ENCODE assay signal across 12 cellular contexts in genomic region chr6:11731423-11731822, GRCh38. TPM values are rescaled to one million over a fixed set of nuclear protein-coding genes. Genes with fewer than 3 reads are reported as not detected.
DNase-seq lines count a peak whose midpoint lies in the region; ATAC-seq, FAIRE-seq and TF ChIP-seq lines count a peak whose summit lies in the region.
"Had no signal": no experiment of that assay in that cellular context is flagged by ENCODE, and none has a peak within 500 bp of the region (broad histone marks: within the 10 kb centered on the region; RNA-seq: fewer than 3 reads in every experiment).

No MANE protein-coding gene starts in this region.

- no peaks in the 10 kb centered on the region for H4K20me1 ChIP-seq in BLaER1 treated with 17β-estradiol and CSF1 and Interleukin-3, amounts not matched to agents 10 nM and 100 nM
- no peaks in the 10 kb centered on the region for H4K20me1 ChIP-seq in GM12878 (ENCODE audit: control insufficient read depth, insufficient read depth)
- H4K20me1 ChIP-seq in osteoblast (ENCODE audit: insufficient read depth, low read length), result no peaks in the 10 kb centered on the region

- FAIRE-seq in GM12878 (lab: Jason Lieb, UNC), result no peak
- FAIRE-seq: colon had no signal

- TSS peak; percentile 81 for BruUV-seq in GM12878 (replicated peaks; lab: Mats Ljungman, UMichigan)

- no peak for TF ChIP-seq CTCF in GM12878 (IDR thresholded peaks at IDR 0.05 in 2 of 3, conservative IDR thresholded peaks at IDR 0.05 in 1 of 3; ENCODE audit: control insufficient read depth in 2 of 3, extremely low read depth in 1 of 3, insufficient read depth in 1 of 3, low read depth in 3 of 3, low read length in 3 of 3)
- TF ChIP-seq CTCF in osteoblast (IDR thresholded peaks at IDR 0.05; ENCODE audit: extremely low read depth, low read depth, low read length), result no peak

- no peak for TF ChIP-seq RAD21 in GM12878 (IDR thresholded peaks at IDR 0.05; ENCODE audit: insufficient read depth, low read depth, low read length)

- H3K4me2 ChIP-seq in BLaER1 treated with 17β-estradiol and CSF1 and Interleukin-3, amounts not matched to agents 10 nM and 100 nM, result peak overlapping the region; percentile 61 to 90 (median 73)
- H3K4me2 ChIP-seq in GM12878 (ENCODE audit: control insufficient read depth, insufficient read depth) (peak overlapping the region; percentile 70), osteoblast (ENCODE audit: insufficient read depth, low read length) (peak overlapping the region; percentile 58)

- intact Hi-C loops in GM12878 (cut with micrococcal nuclease; ENCODE audit: unreplicated experiment), result loop anchor here (5.0 kb wide), 2 partner anchors 56 to 281 kb away; partner anchors contain the start of gene HIVEP1

- POLR2A ChIA-PET in GM12878 (lab: Charles Lee), result interaction anchor here (0.6 to 2.8 kb wide), 13 partner anchors 9 to 330 kb away, joined by 3 to 34 read pairs (median 4); no protein-coding TSS in a partner anchor

- RAD21 ChIA-PET in GM12878 (lab: Charles Lee; ENCODE audit: unreplicated experiment), result interaction anchor here (0.7 to 5.3 kb wide), 26 partner anchors 9 to 388 kb away, joined by 3 to 88 read pairs (median 6); partner anchors contain the start of gene HIVEP1

- no peaks in the 10 kb centered on the region for H3K36me3 ChIP-seq in BLaER1 treated with 17β-estradiol and CSF1 and Interleukin-3, amounts not matched to agents 10 nM and 100 nM
- no peaks in the 10 kb centered on the region for H3K36me3 ChIP-seq in GM12878 (ENCODE audit: control insufficient read depth in 2 of 2, insufficient read depth in 2 of 2, low read length in 1 of 2)
- no peaks in the 10 kb centered on the region for H3K36me3 ChIP-seq in osteoblast (ENCODE audit: insufficient read depth, low read length)
- H3K36me3 ChIP-seq in HAP-1 (replicated peaks), result no peaks in the 10 kb centered on the region

- CTCF ChIA-PET in GM12878 (lab: Yijun Ruan, JAX), result interaction anchor here (0.7 to 3.0 kb wide), 11 partner anchors 8 to 639 kb away, joined by 3 to 19 read pairs (median 4); no protein-coding TSS in a partner anchor

- DNase-seq in HuH-7.5 (ENCODE audit: low spot score), result peak; percentile 16
- DNase-seq in GM12878 (ENCODE audit: low read depth, low spot score), result no peak
- DNase-seq in osteoblast (ENCODE audit: insufficient read length, low spot score, missing footprints), result no peak
- no peak for DNase-seq in occipital lobe (lab: John Stamatoyannopoulos, UW)
- DNase-seq in HAP-1 (ENCODE audit: low spot score in 2 of 2), result no peak
- DNase-seq: islet precursor cell, NCI-H226 had no signal

- peak overlapping the region; percentile 49 to 87 (median 75) for H3K9ac ChIP-seq in BLaER1 treated with 17β-estradiol and CSF1 and Interleukin-3, amounts not matched to agents 10 nM and 100 nM
- peak overlapping the region; percentile 25 for H3K9ac ChIP-seq in GM12878 (ENCODE audit: control insufficient read depth, insufficient read depth, low read length)
- H3K9ac ChIP-seq: parathyroid adenoma had no signal

- H3K4me1 ChIP-seq in BLaER1 treated with 17β-estradiol and CSF1 and Interleukin-3, amounts not matched to agents 10 nM and 100 nM, result peaks cover 26 to 84% (median 53%) of the 10 kb centered on the region in 10 experiments
- peaks cover 43% of the 10 kb centered on the region for H3K4me1 ChIP-seq in GM12878 (ENCODE audit: control insufficient read depth, insufficient read depth, low read length)
- H3K4me1 ChIP-seq in osteoblast (ENCODE audit: insufficient read depth, low read length), result peaks cover 14% of the 10 kb centered on the region
- H3K4me1 ChIP-seq in HAP-1, result no peaks in the 10 kb centered on the region
- H3K4me1 ChIP-seq: parathyroid adenoma had no signal

- in situ Hi-C loops in GM12878 (cut with MboI), result no loop called here
- in situ Hi-C loops in HAP-1 (cut with MboI; ENCODE audit: low sequenced_read_pairs), result no loop called here

- H3K79me2 ChIP-seq in GM12878 (ENCODE audit: control insufficient read depth, insufficient read depth, low read length), result no peaks in the 10 kb centered on the region
- H3K79me2 ChIP-seq in osteoblast (ENCODE audit: insufficient read depth, low read length), result no peaks in the 10 kb centered on the region
- H3K79me2 ChIP-seq: parathyroid adenoma had no signal

- no peak for TF ChIP-seq EP300 in GM12878 (IDR thresholded peaks at IDR 0.05; ENCODE audit: borderline replicate concordance in 1 of 2, control insufficient read depth in 1 of 2, low read depth in 2 of 2, low read length in 2 of 2)

- H3K9me3 ChIP-seq in BLaER1 treated with 17β-estradiol and CSF1 and Interleukin-3, amounts not matched to agents 10 nM and 100 nM (replicated peaks in 1 of 11), result peaks cover 0 to 15% (median 0%) of the 10 kb centered on the region in 11 experiments; a peak in 3 of 22 replicates
- H3K9me3 ChIP-seq in GM12878 (replicated peaks; ENCODE audit: control insufficient read depth, insufficient read depth, low read length), result peaks cover under 1% of the 10 kb centered on the region; the same call in 1 of the 3 replicates
- no peaks in the 10 kb centered on the region for H3K9me3 ChIP-seq in osteoblast (ENCODE audit: low read depth, low read length)
- no peaks in the 10 kb centered on the region for H3K9me3 ChIP-seq in HAP-1

- WGBS in GM12878 (ENCODE audit: insufficient coverage, insufficient replicate concordance, low lambda C conversion rate, missing lambda C conversion rate), result 61% methylated on average over 3 of the region's 3 CpGs

- no peaks in the 10 kb centered on the region for H3K27me3 ChIP-seq in BLaER1 treated with 17β-estradiol and CSF1 and Interleukin-3, amounts not matched to agents 10 nM and 100 nM
- H3K27me3 ChIP-seq in GM12878 (replicated peaks in 1 of 2; ENCODE audit: control insufficient read depth in 2 of 2, insufficient read depth in 2 of 2, low read length in 1 of 2) (no peaks in the 10 kb centered on the region), osteoblast (ENCODE audit: insufficient read depth, low read length) (no peaks in the 10 kb centered on the region), HAP-1 (ENCODE audit: low read depth) (peaks cover 20% of the 10 kb centered on the region)

- H3K4me3 ChIP-seq in BLaER1 treated with 17β-estradiol and CSF1 and Interleukin-3, amounts not matched to agents 10 nM and 100 nM, result peak overlapping the region in 3 of 10 experiments; percentile 5 to 35 (median 23); a peak in 3 of 20 replicates
- H3K4me3 ChIP-seq in GM12878 (peak overlapping the region; percentile 33; the same call in 1 of the 2 replicates), osteoblast (ENCODE audit: insufficient read depth, low read length) (peak overlapping the region; percentile 4), HAP-1 (no peak overlapping the region)

- H3K27ac ChIP-seq in BLaER1 treated with 17β-estradiol and CSF1 and Interleukin-3, amounts not matched to agents 10 nM and 100 nM, result peak overlapping the region; percentile 84 to 97 (median 91)
- H3K27ac ChIP-seq in GM12878 (ENCODE audit: control insufficient read depth, insufficient read depth) (peak overlapping the region; percentile 89), osteoblast (ENCODE audit: low read depth, low read length) (peak overlapping the region; percentile 86)

- TF ChIP-seq POLR2A in GM12878 (IDR thresholded peaks at IDR 0.05; ENCODE audit: low read depth, low read length), result no peak

- H2AFZ ChIP-seq in GM12878 (ENCODE audit: control insufficient read depth, low read depth, low read length), result no peak overlapping the region; the same call in 1 of the 2 replicates
- H2AFZ ChIP-seq in osteoblast (ENCODE audit: low read length), result peak overlapping the region; percentile 19
- H2AFZ ChIP-seq: parathyroid adenoma had no signal

- SMC1A ChIA-PET in GM12878 (lab: Charles Lee; ENCODE audit: uncharacterized antibody, unreplicated experiment), result interaction anchor here (0.7 to 8.6 kb wide), 46 partner anchors 8 to 875 kb away, joined by 3 to 139 read pairs (median 4); partner anchors contain the start of gene ADTRP

- ATAC-seq in GM12878 (no peak), GM19023 (IDR thresholded peaks at IDR 0.05; ENCODE audit: unreplicated experiment) (no peak), HG03139 (IDR thresholded peaks at IDR 0.05; ENCODE audit: unreplicated experiment) (no peak)

TF ChIP-seq in GM12878, 131 proteins besides CTCF, POLR2A, EP300 and RAD21 (continues in another document):
- TF ChIP-seq ATF3 (IDR thresholded peaks at IDR 0.05; ENCODE audit: borderline replicate concordance, extremely low read depth, low read depth, low read length), result no peak
- TF ChIP-seq SRF (IDR thresholded peaks at IDR 0.05; ENCODE audit: low read depth in 2 of 2, low read length in 2 of 2), result no peak
- no peak for TF ChIP-seq RBBP5 (conservative IDR thresholded peaks at IDR 0.05)

RNA-seq across cellular contexts. Expression of gene ADTRP, which starts 47.2 kb away (rescaled TPM):
- total RNA-seq in GM12878 (2013; cell fraction: nucleolus; rRNA removed), result 1.6 and 2.0 TPM in 2 replicates
- total RNA-seq in GM12878 (2014; rRNA removed) (1.4 and 2.2 TPM in 2 replicates), GM12878 (2014; rRNA removed; fragmentation: Illumina TruSeq; extraction: Trizol) (2.1 and 2.5 TPM in 2 replicates), GM12878 (2021) (1.7 and 2.5 TPM in 2 replicates), osteoblast (0.72 and 1.2 TPM in 2 replicates), occipital lobe (2.5 TPM)
- polyA plus RNA-seq in GM12878 (2011; ENCODE audit: low read depth), result 1.7 TPM
- polyA plus RNA-seq in GM12878 (2011; rRNA removed) (0.10 and 0.14 TPM in 2 replicates), GM12878 (2014; fragmentation: Illumina TruSeq; extraction: Trizol) (1.7 and 2.1 TPM in 2 replicates), GM12878 (2014; fragmentation: Nextera tagmentation; extraction: Ambion mirVana) (1 to 10 TPM; 2.5 to 2.6 TPM), GM12878 (2014; rRNA removed) (1.3 and 2.2 TPM in 2 replicates), GM12878 (2016; fragmentation: Nextera tagmentation; extraction: Ambion mirVana) (under 1 TPM; 0.72 to 0.84 TPM)
- not detected in 2 replicates for polyA plus RNA-seq in GM12878 (2011; cell fraction: cytosol; rRNA removed)
- polyA plus RNA-seq in GM12878 (2011; cell fraction: nucleus; rRNA removed), result 0.47 and 0.52 TPM in 2 replicates
- polyA plus RNA-seq in GM12878 (2012), result 2.5 and 3.2 TPM in 2 replicates
- polyA minus RNA-seq in GM12878 (2011; rRNA and poly(A)+ RNA removed), result 0.10 TPM in 1 of 2 replicates, not detected in the other
- polyA minus RNA-seq in GM12878 (2011; cell fraction: cytosol; rRNA and poly(A)+ RNA removed), result not detected in 2 replicates
- polyA minus RNA-seq in GM12878 (2011; cell fraction: nucleus; rRNA and poly(A)+ RNA removed), result 0.12 and 0.29 TPM in 2 replicates
